20 cellular contexts compared by ENCODE assay signal in the genomic region with DNA sequence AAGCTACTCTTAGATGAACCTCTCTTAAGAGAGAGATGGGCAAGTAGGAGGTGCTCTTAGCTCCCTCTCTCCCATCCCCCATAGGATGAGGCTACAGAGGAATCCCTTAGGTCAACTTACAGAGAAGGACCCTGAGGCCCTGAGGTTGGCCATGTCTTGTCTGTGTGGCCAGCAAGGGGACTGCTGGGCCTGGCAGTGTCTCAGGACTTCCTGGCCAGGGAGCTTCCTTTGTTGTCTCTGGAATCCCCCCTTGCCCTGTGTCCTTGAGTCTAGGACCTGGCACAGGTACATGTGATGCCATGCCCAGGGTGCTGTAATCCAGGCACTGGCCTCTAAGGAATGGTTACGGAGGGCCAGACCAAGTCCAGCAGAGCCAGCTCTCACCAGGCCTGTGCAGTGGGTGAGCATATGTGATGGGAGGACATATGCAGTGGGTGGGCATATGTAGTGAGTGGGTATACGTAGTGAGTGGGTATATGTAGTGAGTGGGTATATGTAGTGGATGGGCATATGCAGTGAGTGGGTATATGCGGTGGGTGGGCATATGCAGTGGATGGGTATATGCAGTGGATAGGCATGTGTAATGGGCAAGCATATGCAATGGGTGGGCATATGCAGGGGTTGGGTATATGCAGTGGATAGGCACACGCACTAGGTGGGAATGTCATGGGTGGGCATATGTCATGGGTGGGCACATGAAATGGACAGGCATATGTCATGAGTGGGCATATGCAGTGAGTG. TPM values are rescaled to one million over a fixed set of nuclear protein-coding genes. Genes with fewer than 3 reads are reported as not detected.
DNase-seq lines count a peak whose midpoint lies in the region; ATAC-seq and TF ChIP-seq lines count a peak whose summit lies in the region.
"Had no signal": no experiment of that assay in that cellular context is flagged by ENCODE, and none has a peak within 500 bp of the region (broad histone marks: within the 10 kb centered on the region; RNA-seq: fewer than 3 reads in every experiment).

No MANE protein-coding gene starts in this region.

- intact Hi-C loops in activated B cell treated with CpG ODN at 0.5 μM for 24 hours (cut with micrococcal nuclease): loop anchor here (5.0 kb wide), 2 partner anchors 34 to 264 kb away; no protein-coding TSS in a partner anchor
- intact Hi-C loops in testis (cut with DNase I; ENCODE audit: low total_unique reads): loop anchor here (5.0 kb wide), 1 partner anchor 89 kb away; no protein-coding TSS in a partner anchor

- H3K9me3 ChIP-seq in mesenchymal stem cell (ENCODE audit: control insufficient read depth, low read length) (no peaks in the 10 kb centered on the region), testis (no peaks in the 10 kb centered on the region)

- H3K27ac Mint-ChIP-seq in activated B cell treated with CpG ODN at 0.5 μM for 24 hours: peak overlapping the region; percentile 71

- DNase-seq in NCI-H82 (lab: John Stamatoyannopoulos, UW): peak; percentile 23
- no peak for DNase-seq in NCI-H82 treated with DMSO at 0.1 percent for 48 hours (lab: John Stamatoyannopoulos, UW; ENCODE audit: unreplicated experiment)
- DNase-seq in activated B cell treated with CpG ODN at 0.5 μM for 24 hours: no peak
- DNase-seq in mesenchymal stem cell: no peak
- no peak for DNase-seq in testis
- DNase-seq in D341Med (ENCODE audit: low spot score): no peak
- no peak for DNase-seq in activated CD4-positive, alpha-beta T cell treated with anti-CD3 and anti-CD28 coated beads, Interleukin-2, amount 50 U/mL, for 4 hours
- DNase-seq: 8988T; activated CD4-positive, alpha-beta T cell treated with anti-CD3 and anti-CD28 coated beads for 48 hours; activated naive CD4-positive, alpha-beta T cell treated with anti-CD3 and anti-CD28 coated beads, Interleukin-2, amount 50 U/mL, for 16 hours; dorsolateral prefrontal cortex; MM.1S; NCI-H1694; stimulated activated CD4-positive, alpha-beta T cell treated with anti-CD3 and anti-CD28 coated beads, Interleukin-4, amount 100 ng/mL, for 1 hour; T1000; trophoblast cell had no signal

- peaks cover 4% of the 10 kb centered on the region for H3K36me3 Mint-ChIP-seq in activated B cell treated with CpG ODN at 0.5 μM for 24 hours (ENCODE audit: low read depth)

- no peak overlapping the region for H2BK12ac ChIP-seq in mesenchymal stem cell (ENCODE audit: low read length in 2 of 2)

- H2AK5ac ChIP-seq in mesenchymal stem cell (ENCODE audit: low read length, severe bottlenecking): no peak overlapping the region

- no peaks in the 10 kb centered on the region for H3K9me3 Mint-ChIP-seq in activated B cell treated with CpG ODN at 0.5 μM for 24 hours

- peak overlapping the region in 1 of 2 experiments; percentile 50 for H3K18ac ChIP-seq in mesenchymal stem cell (ENCODE audit: low read depth in 1 of 2, low read length in 2 of 2)

- no peak overlapping the region for H2BK15ac ChIP-seq in mesenchymal stem cell (ENCODE audit: low read depth, poor library complexity, severe bottlenecking)

- H3K4me3 ChIP-seq in mesenchymal stem cell (ENCODE audit: insufficient read depth in 1 of 2, low read depth in 1 of 2, low read length in 2 of 2): no peak overlapping the region
- H3K4me3 ChIP-seq in testis: no peak overlapping the region

- TF ChIP-seq POLR2A in testis (IDR thresholded peaks at IDR 0.05): no peak

- H3K14ac ChIP-seq in mesenchymal stem cell (ENCODE audit: low read length in 2 of 2): no peak overlapping the region

- CTCF ChIA-PET in activated B cell treated with CpG ODN at 0.5 μM for 24 hours (lab: Charles Lee): interaction anchor here (0.9 kb wide), 1 partner anchor 9 kb away, joined by 3 read pairs; no protein-coding TSS in a partner anchor

- ATAC-seq in activated B cell treated with CpG ODN at 0.5 μM for 24 hours (ENCODE audit: low read depth) (no peak), HG02759 (IDR thresholded peaks at IDR 0.05; ENCODE audit: unreplicated experiment) (no peak)

- no peaks in the 10 kb centered on the region for H3K27me3 Mint-ChIP-seq in activated B cell treated with CpG ODN at 0.5 μM for 24 hours

- peak overlapping the region; percentile 24 for H3K4me3 Mint-ChIP-seq in activated B cell treated with CpG ODN at 0.5 μM for 24 hours

- H2BK5ac ChIP-seq in mesenchymal stem cell (ENCODE audit: low read depth, low read length, poor library complexity, severe bottlenecking): no peak overlapping the region

- no peaks in the 10 kb centered on the region for H3K79me1 ChIP-seq in mesenchymal stem cell (replicated peaks; ENCODE audit: low read length, poor library complexity, severe bottlenecking)

- H3K23ac ChIP-seq in mesenchymal stem cell (ENCODE audit: low read length in 2 of 2): no peak overlapping the region

- no peak overlapping the region for H2BK120ac ChIP-seq in mesenchymal stem cell (ENCODE audit: low read depth, low read length)

- H3K4ac ChIP-seq in mesenchymal stem cell (ENCODE audit: low read depth in 1 of 2, low read length in 2 of 2): no peak overlapping the region

- H3K4me2 ChIP-seq in mesenchymal stem cell (ENCODE audit: low read length, poor library complexity, severe bottlenecking): no peak overlapping the region

- POLR2A ChIA-PET in activated B cell treated with CpG ODN at 0.5 μM for 24 hours (lab: Charles Lee): interaction anchor here (0.6 to 1.2 kb wide), 3 partner anchors 64 to 265 kb away, joined by 3 to 10 read pairs (median 3); a partner anchor contains a TSS

- no peak for TF ChIP-seq CTCF in activated B cell treated with CpG ODN at 0.5 μM for 24 hours (IDR thresholded peaks at IDR 0.05)
- TF ChIP-seq CTCF in testis (IDR thresholded peaks at IDR 0.05): no peak

- peak overlapping the region; percentile 52 for H4K91ac ChIP-seq in mesenchymal stem cell (ENCODE audit: low read length)

- H3K27me3 ChIP-seq in mesenchymal stem cell (ENCODE audit: control insufficient read depth in 1 of 2, insufficient read depth in 1 of 2, low read length in 2 of 2) (no peaks in the 10 kb centered on the region), testis (no peaks in the 10 kb centered on the region)
- H3K27me3 ChIP-seq: dorsolateral prefrontal cortex had no signal

- peaks cover 0 to 32% of the 10 kb centered on the region in 2 experiments for H3K36me3 ChIP-seq in mesenchymal stem cell (ENCODE audit: control insufficient read depth in 1 of 2, insufficient read depth in 2 of 2, low read depth in 1 of 2, low read length in 2 of 2)
- no peaks in the 10 kb centered on the region for H3K36me3 ChIP-seq in testis (ENCODE audit: low read depth, missing control alignments)

- H3K4me1 ChIP-seq in mesenchymal stem cell (ENCODE audit: control insufficient read depth, insufficient read depth, low read depth, low read length): peaks cover 15% of the 10 kb centered on the region
- H3K4me1 ChIP-seq in testis: peaks cover 28% of the 10 kb centered on the region

- H3K4me1 Mint-ChIP-seq in activated B cell treated with CpG ODN at 0.5 μM for 24 hours: peaks cover 67% of the 10 kb centered on the region

- H2AFZ ChIP-seq in mesenchymal stem cell (ENCODE audit: low read depth, low read length): no peak overlapping the region

- H3K27ac ChIP-seq in mesenchymal stem cell (ENCODE audit: low read length, poor library complexity, severe bottlenecking) (no peak overlapping the region), testis (peak overlapping the region; percentile 47 to 70)
- H3K27ac ChIP-seq: C4-2B, SK-N-MC had no signal

- H4K8ac ChIP-seq in mesenchymal stem cell (ENCODE audit: low read length): peak overlapping the region; percentile 12

- H3K9ac ChIP-seq in mesenchymal stem cell (ENCODE audit: low read length): peak overlapping the region; percentile 47

- WGBS in mesenchymal stem cell: 96% methylated on average over 4 of the region's 4 CpGs
- 88 to 95% methylated on average over 4 of the region's 4 CpGs for WGBS in testis, 2 donors

RNA-seq across cellular contexts. Expression of a gene that starts 20.3 kb away (rescaled TPM):
- total RNA-seq in activated B cell treated with CpG ODN at 0.5 μM for 24 hours: 17.7 TPM in 2 replicates
- 0.18 TPM for polyA plus RNA-seq in mesenchymal stem cell (2013, experiment 1 of 2)
- 0.66 TPM for polyA plus RNA-seq in mesenchymal stem cell (2013, experiment 2 of 2)
- total RNA-seq in testis: 10 to 100 TPM in 1 of 2 donors, 1 to 10 TPM in 1; 7.7 to 14.7 TPM
- 33.0 TPM for polyA plus RNA-seq in testis (ENCODE audit: insufficient read depth, low read depth, low replicate concordance)
- total RNA-seq: NCI-H460 had no signal

RNA-seq across cellular contexts. Expression of a gene that starts 38.0 kb away (rescaled TPM):
- total RNA-seq in activated B cell treated with CpG ODN at 0.5 μM for 24 hours (13.5 and 13.9 TPM in 2 replicates), testis (1 to 10 TPM; 3.1 to 5.5 TPM)
- 6.6 TPM for polyA plus RNA-seq in mesenchymal stem cell (2013, experiment 1 of 2)
- polyA plus RNA-seq in mesenchymal stem cell (2013, experiment 2 of 2): 7.6 TPM
- 3.7 TPM for polyA plus RNA-seq in testis (ENCODE audit: insufficient read depth, low read depth, low replicate concordance)
